3 cellular contexts compared by ENCODE assay signal in the genomic region with DNA sequence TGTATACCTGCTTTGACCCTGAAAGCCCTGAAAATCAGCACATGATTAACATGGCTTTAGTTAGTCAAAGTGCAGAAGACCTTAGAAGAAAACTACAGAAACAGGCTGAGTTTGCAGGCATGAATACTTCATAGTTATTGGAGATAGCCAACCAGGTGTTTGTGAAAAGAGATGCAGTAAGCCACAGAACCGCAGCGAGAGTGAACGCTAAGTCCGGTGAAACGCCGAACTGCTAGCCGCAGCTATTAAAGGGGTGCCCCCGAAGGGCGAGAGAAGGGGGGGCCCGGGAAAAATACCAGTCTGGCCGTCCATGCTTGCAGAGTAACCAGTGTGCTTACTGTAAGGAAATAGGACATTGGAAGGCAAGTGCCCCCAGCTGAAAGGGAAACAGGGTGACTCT.
"Had no signal": no experiment of that assay in that cellular context is flagged by ENCODE, and none has a peak within 500 bp of the region (broad histone marks: within the 10 kb centered on the region; RNA-seq: fewer than 3 reads in every experiment).

No MANE protein-coding gene starts in this region.

- H3K4me3 ChIP-seq: GM12878 had no signal

- DNase-seq: GDM1, GF-D8 had no signal

- ATAC-seq: GM12878 had no signal
